Comparison of ENCODE assay signal across 1 cellular context in the genomic region with DNA sequence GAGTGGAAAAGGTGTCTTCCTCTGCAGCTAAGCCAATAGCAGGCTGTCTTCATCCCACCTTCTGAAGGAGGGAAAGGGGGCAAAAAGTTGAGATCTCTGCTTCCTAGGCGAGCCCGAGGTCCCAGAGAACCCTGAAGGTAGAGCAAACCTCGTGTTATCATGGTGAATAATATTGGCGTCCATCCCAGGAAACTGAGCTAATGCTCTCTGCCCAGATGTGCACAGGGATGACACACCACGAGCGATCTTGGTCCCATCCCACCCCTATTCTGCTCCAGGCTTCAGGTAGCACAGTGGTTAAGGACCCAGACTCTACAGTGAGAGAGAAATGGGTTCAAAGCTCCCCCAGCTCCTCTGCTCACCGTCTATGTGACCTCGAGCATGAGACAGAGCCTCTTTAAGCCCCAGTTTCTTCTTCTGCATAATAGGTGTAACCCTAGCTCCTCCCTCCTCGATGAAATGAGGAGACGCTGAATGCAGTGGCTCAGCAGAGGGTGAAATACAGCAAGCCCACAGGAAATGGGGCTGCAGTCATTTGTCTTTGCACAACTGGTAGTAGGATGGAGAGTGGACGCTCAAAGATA.
TF ChIP-seq lines count a peak whose summit lies in the region.

No MANE protein-coding gene starts in this region.

TF ChIP-seq in A549, 52 proteins besides CTCF, POLR2A, EP300 and RAD21 (continued from another document):
- TF ChIP-seq, protein P1, sequence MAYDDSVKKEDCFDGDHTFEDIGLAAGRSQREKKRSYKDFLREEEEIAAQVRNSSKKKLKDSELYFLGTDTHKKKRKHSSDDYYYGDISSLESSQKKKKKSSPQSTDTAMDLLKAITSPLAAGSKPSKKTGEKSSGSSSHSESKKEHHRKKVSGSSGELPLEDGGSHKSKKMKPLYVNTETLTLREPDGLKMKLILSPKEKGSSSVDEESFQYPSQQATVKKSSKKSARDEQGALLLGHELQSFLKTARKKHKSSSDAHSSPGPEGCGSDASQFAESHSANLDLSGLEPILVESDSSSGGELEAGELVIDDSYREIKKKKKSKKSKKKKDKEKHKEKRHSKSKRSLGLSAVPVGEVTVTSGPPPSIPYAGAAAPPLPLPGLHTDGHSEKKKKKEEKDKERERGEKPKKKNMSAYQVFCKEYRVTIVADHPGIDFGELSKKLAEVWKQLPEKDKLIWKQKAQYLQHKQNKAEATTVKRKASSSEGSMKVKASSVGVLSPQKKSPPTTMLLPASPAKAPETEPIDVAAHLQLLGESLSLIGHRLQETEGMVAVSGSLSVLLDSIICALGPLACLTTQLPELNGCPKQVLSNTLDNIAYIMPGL (CRISPR knock-in tag; IDR thresholded peaks at IDR 0.05; ENCODE audit: borderline replicate concordance): no peak
- no peak for TF ChIP-seq EHF (CRISPR knock-in tag; IDR thresholded peaks at IDR 0.05)
- TF ChIP-seq NPAS2 (CRISPR knock-in tag; IDR thresholded peaks at IDR 0.05; ENCODE audit: borderline replicate concordance): no peak
- TF ChIP-seq HOXA7 (CRISPR knock-in tag; IDR thresholded peaks at IDR 0.05): no peak
